ENCODE assay signal across 18 cellular contexts in genomic region chr19:39870171-39870971, GRCh38. TPM values are rescaled to one million over a fixed set of nuclear protein-coding genes. Genes with fewer than 3 reads are reported as not detected.
DNase-seq lines count a peak whose midpoint lies in the region; FAIRE-seq and TF ChIP-seq lines count a peak whose summit lies in the region.
"Had no signal": no experiment of that assay in that cellular context is flagged by ENCODE, and none has a peak within 500 bp of the region (broad histone marks: within the 10 kb centered on the region; RNA-seq: fewer than 3 reads in every experiment).

No MANE protein-coding gene starts in this region.

- TF ChIP-seq CTCF in kidney (IDR thresholded peaks at IDR 0.05; ENCODE audit: borderline replicate concordance, extremely low read depth, insufficient read depth), result no peak

- no peak for FAIRE-seq in kidney (lab: Jason Lieb, UNC)
- FAIRE-seq: frontal cortex, urothelium cell line had no signal

- DNase-seq in DMS79 treated with DMSO at 0.1 percent for 48 hours (lab: John Stamatoyannopoulos, UW), result peak; percentile 10
- no peak for DNase-seq in DMS79 (lab: John Stamatoyannopoulos, UW)
- DNase-seq in NCI-H1417 (lab: John Stamatoyannopoulos, UW), result peak; percentile 84 to 92 (median 88)
- peak; percentile 21 for DNase-seq in NCI-H524 treated with DMSO at 0.1 percent for 48 hours (lab: John Stamatoyannopoulos, UW)
- peak; percentile 61 for DNase-seq in islet precursor cell
- no peak for DNase-seq in kidney
- DNase-seq in GM19238 (ENCODE audit: insufficient read length, low spot score), result no peak
- DNase-seq in NOMO-1 treated with DMSO at 0.1 percent for 48 hours (lab: John Stamatoyannopoulos, UW; ENCODE audit: unreplicated experiment), result no peak
- DNase-seq: 8988T; activated CD4-positive, alpha-beta T cell treated with anti-CD3 and anti-CD28 coated beads for 1 hour; activated T-cell treated with anti-CD3 and anti-CD28 coated beads, Interleukin-2, amount 50 U/mL, for 1 hour; CD4-positive, alpha-beta T cell; central memory CD4-positive, alpha-beta T cell; NCI-H2029 treated with DMSO at 0.1 percent for 48 hours; RPMI8226 had no signal

- no peaks in the 10 kb centered on the region for H3K9me3 ChIP-seq in kidney (ENCODE audit: control insufficient read depth in 1 of 2, low read length in 2 of 2)

- no peak overlapping the region for H3K27ac ChIP-seq in kidney (ENCODE audit: low read depth in 2 of 2, low read length in 2 of 2)
- H3K27ac ChIP-seq: KMS-11 had no signal

- no peaks in the 10 kb centered on the region for H3K4me1 ChIP-seq in kidney (ENCODE audit: control insufficient read depth in 1 of 2, insufficient read depth in 1 of 2, low read depth in 1 of 2, low read length in 2 of 2)

- H3K4me3 ChIP-seq in kidney (ENCODE audit: low read length in 2 of 2), result no peak overlapping the region

- intact Hi-C loops in kidney (cut with DNase I), result no loop called here

- H3K9ac ChIP-seq in kidney (ENCODE audit: low read length in 2 of 2), result no peak overlapping the region
- H3K9ac ChIP-seq: KMS-11 had no signal

- H3K36me3 ChIP-seq in kidney (ENCODE audit: control insufficient read depth in 1 of 2, insufficient read depth in 2 of 2, low read length in 2 of 2), result no peaks in the 10 kb centered on the region

RNA-seq across cellular contexts. Expression of gene FBL, which starts 24.2 kb away (rescaled TPM):
- total RNA-seq in kidney, result 165 TPM
- 155 TPM for polyA plus RNA-seq in kidney (ENCODE audit: insufficient read depth, low read depth, low replicate concordance)

RNA-seq across cellular contexts. Expression of gene DYRK1B, which starts 36.4 kb away (rescaled TPM):
- 28.9 TPM for total RNA-seq in kidney
- 18.9 TPM for polyA plus RNA-seq in kidney (ENCODE audit: insufficient read depth, low read depth, low replicate concordance)

Comparison
In these comparisons a context has a peak if more than half of its experiments do, and no peak if none do; other contexts are left out.
1. DNase-seq: peak in DMS79 treated with DMSO at 0.1 percent for 48 hours (single experiment), NCI-H1417 (3 of 3), NCI-H524 treated with DMSO at 0.1 percent for 48 hours (single experiment) and islet precursor cell (single experiment); none in DMS79 (single experiment), kidney (single experiment), GM19238 (single experiment) and NOMO-1 treated with DMSO at 0.1 percent for 48 hours (single experiment).